8 cellular contexts compared by ENCODE assay signal in genomic region chr16:49859139-49859947, GRCh38. TPM values are rescaled to one million over a fixed set of nuclear protein-coding genes. Genes with fewer than 3 reads are reported as not detected.
DNase-seq lines count a peak whose midpoint lies in the region; ATAC-seq and TF ChIP-seq lines count a peak whose summit lies in the region.

No MANE protein-coding gene starts in this region.

- H3K27ac Mint-ChIP-seq in CD14-positive monocyte (no peak overlapping the region), neural crest cell (ENCODE audit: unreplicated experiment) (no peak overlapping the region)

- H3K27ac ChIP-seq in OCI-LY7 (ENCODE audit: low read depth, low read length, poor library complexity, severe bottlenecking): no peak overlapping the region

- H3K27me3 Mint-ChIP-seq in CD14-positive monocyte (ENCODE audit: low read depth in 3 of 3) (peaks cover 54 to 86% (median 75%) of the 10 kb centered on the region in 3 donors), neural crest cell (ENCODE audit: low read depth) (peaks cover 35% of the 10 kb centered on the region)

- H3K4me3 ChIP-seq in OCI-LY7 (ENCODE audit: low read depth, low read length, poor library complexity, severe bottlenecking) (peak overlapping the region; percentile 7), fibroblast of mammary gland (ENCODE audit: control insufficient read depth, low read depth, low read length) (peak overlapping the region; percentile 23)

- H3K4me1 ChIP-seq in OCI-LY7 (ENCODE audit: insufficient read depth, low read length, poor library complexity, severe bottlenecking): peaks cover 17% of the 10 kb centered on the region

- POLR2A ChIA-PET in OCI-LY7 (lab: Charles Lee): no interaction called here

- no peaks in the 10 kb centered on the region for H3K79me2 ChIP-seq in OCI-LY7 (ENCODE audit: insufficient read depth, low read depth, low read length)

- H3K4me2 ChIP-seq in OCI-LY7 (ENCODE audit: low read length): peak overlapping the region; percentile 39

- H3K4me3 Mint-ChIP-seq in CD14-positive monocyte (peak overlapping the region; percentile 62 to 89), neural crest cell (peak overlapping the region; percentile 86)

- no peaks in the 10 kb centered on the region for H3K36me3 ChIP-seq in OCI-LY7 (ENCODE audit: insufficient read depth, low read length)

- H3K4me1 Mint-ChIP-seq in CD14-positive monocyte (peaks cover 20% of the 10 kb centered on the region), neural crest cell (peaks cover 19% of the 10 kb centered on the region)

- no peaks in the 10 kb centered on the region for H4K20me1 ChIP-seq in OCI-LY7 (ENCODE audit: insufficient read depth, low read length)

- H3K36me3 Mint-ChIP-seq in CD14-positive monocyte (peaks cover 2 to 7% of the 10 kb centered on the region in 2 donors), neural crest cell (ENCODE audit: low read depth) (peaks cover 1% of the 10 kb centered on the region)

- H2AFZ ChIP-seq in OCI-LY7 (ENCODE audit: low read length): no peak overlapping the region

- no peaks in the 10 kb centered on the region for H3K9me3 ChIP-seq in OCI-LY7 (ENCODE audit: low read length)

- CTCF ChIA-PET in OCI-LY7 (lab: Charles Lee; ENCODE audit: unreplicated experiment): no interaction called here

- no peaks in the 10 kb centered on the region for H3K9me2 ChIP-seq in OCI-LY7 (ENCODE audit: insufficient read depth, low read length)

- TF ChIP-seq CTCF in CD14-positive monocyte (IDR thresholded peaks at IDR 0.05) (no peak), OCI-LY7 (conservative IDR thresholded peaks at IDR 0.05; ENCODE audit: low read length) (no peak), fibroblast of mammary gland (conservative IDR thresholded peaks at IDR 0.05; ENCODE audit: control insufficient read depth, insufficient read depth, low read depth, low read length) (no peak), neural crest cell (conservative IDR thresholded peaks at IDR 0.05) (no peak)

- intact Hi-C loops in CD14-positive monocyte (cut with micrococcal nuclease) (no loop called here), OCI-LY7 (cut with micrococcal nuclease; ENCODE audit: unreplicated experiment) (no loop called here)

- peaks cover 0 to 12% (median 10%) of the 10 kb centered on the region in 7 donors for H3K9me3 Mint-ChIP-seq in CD14-positive monocyte
- H3K9me3 Mint-ChIP-seq in neural crest cell: no peaks in the 10 kb centered on the region

- no peak for DNase-seq in CD14-positive monocyte (ENCODE audit: low spot score)
- no peak for DNase-seq in OCI-LY7 (ENCODE audit: low spot score)
- DNase-seq in fibroblast of mammary gland (ENCODE audit: low read depth): no peak
- no peak for DNase-seq in neural crest cell (ENCODE audit: low read depth, low spot score)
- no peak for DNase-seq in COR-L47 (lab: John Stamatoyannopoulos, UW)
- DNase-seq in NCI-H748 treated with DMSO at 0.1 percent for 48 hours (lab: John Stamatoyannopoulos, UW): no peak

- BruUV-seq in OCI-LY7 (replicated peaks; lab: Mats Ljungman, UMichigan): no TSS peak

- ATAC-seq in GM18870 (IDR thresholded peaks at IDR 0.05; ENCODE audit: unreplicated experiment) (no peak), HG02759 (IDR thresholded peaks at IDR 0.05; ENCODE audit: unreplicated experiment) (no peak)

RNA-seq across cellular contexts. Expression of gene ZNF423, which starts 3.4 kb away (rescaled TPM):
- polyA plus RNA-seq in CD14-positive monocyte: not detected
- 0.09 TPM in 1 of 2 replicates, not detected in the other for total RNA-seq in OCI-LY7 (2014; rRNA removed; shearing (Covaris generic))
- total RNA-seq in OCI-LY7 (2022) (0.13 TPM in 1 of 2 replicates, not detected in the other), neural crest cell (55.0 and 55.4 TPM in 2 replicates)

Comparison
In these comparisons a context has a peak if more than half of its experiments do, and no peak if none do; other contexts are left out.
1. RNA of gene ZNF423, which starts 3.4 kb away (total RNA-seq): 55.0 to 55.4 TPM in neural crest cell; 0.09 to 0.13 TPM in OCI-LY7; every median in the first group is over 10 times any median in the second.